In the genomic region with DNA sequence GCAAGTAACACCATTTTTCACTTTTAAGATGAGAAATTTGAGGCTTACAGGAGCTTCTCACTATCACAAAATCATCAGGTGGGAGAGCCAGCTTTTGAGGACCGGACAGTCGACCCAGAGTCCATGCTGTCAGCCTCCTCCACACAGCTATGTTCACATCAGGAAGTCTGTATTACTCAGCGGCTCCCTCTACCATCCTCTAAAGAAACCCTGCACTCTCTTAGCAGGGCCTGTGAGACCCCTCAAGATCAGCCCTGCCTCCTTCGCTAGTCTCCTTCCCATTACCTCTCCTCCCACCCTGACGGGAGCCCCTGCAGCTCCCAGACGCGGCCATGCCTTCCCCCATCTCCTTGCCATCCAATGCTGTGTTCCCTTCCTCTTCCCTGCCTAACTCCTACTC, we compare ENCODE assay signal across 6 cellular contexts. TPM values are rescaled to one million over a fixed set of nuclear protein-coding genes. Genes with fewer than 3 reads are reported as not detected.
A peak's percentile ranks its signal among the peaks of the same experiment; 100 is the strongest.
DNase-seq lines count a peak whose midpoint lies in the region; ATAC-seq, FAIRE-seq and TF ChIP-seq lines count a peak whose summit lies in the region.
"Not testable (repeated sequence)": the region's sequence is repeated elsewhere in the genome, so short reads cannot be mapped to it uniquely, and the experiment has no call there.

No MANE protein-coding gene starts in this region.

- not testable (repeated sequence) for H3K9me3 ChIP-seq in HCT116 (ENCODE audit: control insufficient read depth in 1 of 2, insufficient read depth in 1 of 2, low read depth in 1 of 2, low read length in 2 of 2); HepG2 (ENCODE audit: low read length)

- not testable (repeated sequence) for TF ChIP-seq RAD21 in HCT116 (IDR thresholded peaks at IDR 0.05; ENCODE audit: low read depth); HepG2 (CRISPR knock-in tag; IDR thresholded peaks at IDR 0.05)

- H3K27me3 ChIP-seq in HCT116 (ENCODE audit: insufficient read depth, low read length); HepG2 (ENCODE audit: control insufficient read depth in 1 of 2, insufficient read depth in 2 of 2, low read length in 2 of 2): not testable (repeated sequence)

- not testable (repeated sequence) for H3K4me2 ChIP-seq in HCT116 (ENCODE audit: low read length)
- peak overlapping the region; percentile 99 for H3K4me2 ChIP-seq in HepG2 (ENCODE audit: low read depth, low read length)

- ATAC-seq in HCT116, result peak; percentile 60
- ATAC-seq in SK-N-SH treated with all-trans-retinoic acid at 6 μM for 48 hours, result 0 out of 3 replicates have a peak, but pooled peaks have one; percentile 30
- ATAC-seq in HepG2, result peak; percentile 21

- H3K4me1 ChIP-seq in HCT116 (ENCODE audit: control insufficient read depth in 1 of 2, insufficient read depth in 2 of 2, low read length in 2 of 2), result not testable (repeated sequence)
- peaks cover 54% of the 10 kb centered on the region for H3K4me1 ChIP-seq in HepG2 (ENCODE audit: insufficient read depth, low read length)

- CTCF ChIA-PET in HCT116 (lab: Charles Lee), result interaction anchor here (2.1 kb wide), 1 partner anchor 307 kb away, joined by 5 read pairs; no protein-coding TSS in a partner anchor
- CTCF ChIA-PET in HepG2 (lab: Yijun Ruan, JAX; ENCODE audit: low intra/inter-chr PET ratio, low total read pairs), result not testable (repeated sequence)

- peaks cover 12% of the 10 kb centered on the region for H3K4me1 Mint-ChIP-seq in endothelial cell (ENCODE audit: unreplicated experiment)

- RAD21 ChIA-PET in HCT116 (lab: Charles Lee; ENCODE audit: low non-redundant PET in 1 of 2, low total read pairs in 2 of 2, uncharacterized antibody in 2 of 2, unreplicated experiment in 2 of 2), result not testable (repeated sequence)

- H3K4me3 Mint-ChIP-seq in endothelial cell (ENCODE audit: unreplicated experiment), result not testable (repeated sequence)

- H3K79me2 ChIP-seq in HCT116 (ENCODE audit: insufficient read depth, low read length); HepG2 (ENCODE audit: insufficient read depth, low read length): not testable (repeated sequence)

- DNase-seq in HCT116 (ENCODE audit: low read depth, low spot score); endothelial cell (ENCODE audit: low spot score); HepG2 (ENCODE audit: low spot score): not testable (repeated sequence)
- peak; percentile 47 for DNase-seq in NB4 (ENCODE audit: low read depth)
- peak; percentile 2 for DNase-seq in amniotic epithelial cell (ENCODE audit: low read depth)

- not testable (repeated sequence) for H3K36me3 ChIP-seq in HCT116 (ENCODE audit: control insufficient read depth in 1 of 2, insufficient read depth in 2 of 2, low read length in 2 of 2); HepG2 (replicated peaks in 1 of 2; ENCODE audit: control insufficient read depth in 1 of 2, insufficient read depth in 2 of 2, low read length in 2 of 2)

- not testable (repeated sequence) for H3K36me3 Mint-ChIP-seq in endothelial cell (ENCODE audit: low read depth, unreplicated experiment)

- H3K27me3 Mint-ChIP-seq in endothelial cell (ENCODE audit: unreplicated experiment), result not testable (repeated sequence)

- not testable (repeated sequence) for TF ChIP-seq POLR2A in HCT116 (IDR thresholded peaks at IDR 0.05; ENCODE audit: borderline replicate concordance, extremely low read depth, insufficient read depth, insufficient read length); NB4 (IDR thresholded peaks at IDR 0.05; ENCODE audit: extremely low read depth, insufficient read length); HepG2 (IDR thresholded peaks at IDR 0.05; ENCODE audit: insufficient read depth in 1 of 2, low read depth in 2 of 2, low read length in 2 of 2)

- TF ChIP-seq CTCF in HCT116 (IDR thresholded peaks at IDR 0.05 in 2 of 3, conservative IDR thresholded peaks at IDR 0.05 in 1 of 3; ENCODE audit: borderline replicate concordance in 1 of 3, insufficient read depth in 1 of 3, low read depth in 2 of 3, low read length in 2 of 3); NB4 (IDR thresholded peaks at IDR 0.05; ENCODE audit: low read depth, low read length); endothelial cell (IDR thresholded peaks at IDR 0.05; ENCODE audit: unreplicated experiment); HepG2 (CRISPR knock-in tag; IDR thresholded peaks at IDR 0.05): not testable (repeated sequence)

- not testable (repeated sequence) for H4K20me1 ChIP-seq in HCT116 (ENCODE audit: insufficient read depth); HepG2 (ENCODE audit: insufficient read depth, low read length)

- POLR2A ChIA-PET in HCT116 (lab: Charles Lee); HepG2 (lab: Yijun Ruan, JAX): not testable (repeated sequence)

- BruUV-seq in HCT116 (replicated peaks; lab: Mats Ljungman, UMichigan); HepG2 (replicated peaks; lab: Mats Ljungman, UMichigan): not testable (repeated sequence)

- 13% methylated on average over 7 of the region's 7 CpGs for WGBS in HepG2 (ENCODE audit: low lambda C conversion rate)

- peak overlapping the region; percentile 66 for H3K27ac Mint-ChIP-seq in endothelial cell (ENCODE audit: unreplicated experiment)

- not testable (repeated sequence) for FAIRE-seq in HepG2 (lab: Jason Lieb, UNC)

- not testable (repeated sequence) for H3K9ac ChIP-seq in HCT116 (ENCODE audit: low read length); HepG2 (ENCODE audit: insufficient read depth, low read depth, low read length)

- not testable (repeated sequence) for H2AFZ ChIP-seq in HCT116 (ENCODE audit: low read depth, low read length, poor library complexity, severe bottlenecking); HepG2 (ENCODE audit: low read length)

- in situ Hi-C loops in HepG2 (cut with HindIII; ENCODE audit: extremely low pct_ligation_motif_present, low pct_unique_long_range_greater_than_20kb), result not testable (repeated sequence)

- not testable (repeated sequence) for H3K9me3 Mint-ChIP-seq in endothelial cell (ENCODE audit: unreplicated experiment)

- not testable (repeated sequence) for H3K9me2 ChIP-seq in HCT116 (ENCODE audit: insufficient read depth)

- TF ChIP-seq EP300 in HepG2 (IDR thresholded peaks at IDR 0.05; ENCODE audit: low read depth in 2 of 2, low read length in 2 of 2); HepG2 (CRISPR knock-in tag; IDR thresholded peaks at IDR 0.05; ENCODE audit: borderline replicate concordance): not testable (repeated sequence)

- intact Hi-C loops in HCT116 (cut with micrococcal nuclease), result not testable (repeated sequence)
- intact Hi-C loops in HepG2 (cut with micrococcal nuclease; ENCODE audit: unreplicated experiment), result loop anchor here (10.0 kb wide), 1 partner anchor 228 kb away; no protein-coding TSS in a partner anchor

- H3K4me3 ChIP-seq in HCT116 (replicated peaks in 1 of 2; ENCODE audit: low read depth in 1 of 2, low read length in 2 of 2); NB4 (ENCODE audit: low read depth, low read length); HepG2 (replicated peaks in 1 of 3; ENCODE audit: insufficient read depth in 1 of 3, low read depth in 2 of 3, low read length in 3 of 3): not testable (repeated sequence)

- H3K27ac ChIP-seq in HCT116 (ENCODE audit: low read depth, low read length); HepG2 (ENCODE audit: extremely low read length, insufficient read depth, low read length): not testable (repeated sequence)

RNA-seq across cellular contexts. Expression of gene NEK3, which starts 43.1 kb away (rescaled TPM):
- total RNA-seq in HCT116 (2021; ENCODE audit: unreplicated experiment) (15.7 TPM), endothelial cell (ENCODE audit: unreplicated experiment) (82.4 TPM), HepG2 (2016; rRNA removed; fragmentation: Illumina TruSeq; extraction: Trizol) (36.7 and 44.9 TPM in 2 replicates)
- 8.8 and 13.0 TPM in 2 replicates for polyA plus RNA-seq in HCT116 (2012)
- total RNA-seq in HepG2 (2016; cell fraction: cytosol; rRNA removed; fragmentation: Illumina TruSeq; extraction: Trizol; ENCODE audit: low read depth), result 9.7 and 12.6 TPM in 2 replicates
- 36.6 and 45.1 TPM in 2 replicates for total RNA-seq in HepG2 (2016; cell fraction: insoluble cytoplasmic fraction; rRNA removed; fragmentation: Illumina TruSeq; extraction: Trizol)
- total RNA-seq in HepG2 (2016; cell fraction: membrane; rRNA removed; fragmentation: Illumina TruSeq; extraction: Trizol), result 19.2 and 21.1 TPM in 2 replicates
- 32.6 and 38.5 TPM in 2 replicates for total RNA-seq in HepG2 (2016; cell fraction: nucleus; rRNA removed; fragmentation: Illumina TruSeq; extraction: Trizol)
- 47.6 and 68.2 TPM in 2 replicates for polyA plus RNA-seq in HepG2 (2011; rRNA removed)
- polyA plus RNA-seq in HepG2 (2011; cell fraction: cytosol; rRNA removed), result 25.3 and 33.8 TPM in 2 replicates
- polyA plus RNA-seq in HepG2 (2011; cell fraction: nucleus; rRNA removed), result 67.5 and 93.8 TPM in 2 replicates
- polyA plus RNA-seq in HepG2 (2012), result 33.0 and 40.9 TPM in 2 replicates
- 6.4 and 9.5 TPM in 2 replicates for polyA plus RNA-seq in HepG2 (2016; cell fraction: cytosol; fragmentation: Illumina TruSeq; extraction: Trizol; ENCODE audit: low read depth)
- polyA plus RNA-seq in HepG2 (2016; cell fraction: insoluble cytoplasmic fraction; fragmentation: Illumina TruSeq; extraction: Trizol; ENCODE audit: low read depth), result 47.8 and 50.1 TPM in 2 replicates
- 12.9 and 17.9 TPM in 2 replicates for polyA plus RNA-seq in HepG2 (2016; cell fraction: membrane; fragmentation: Illumina TruSeq; extraction: Trizol; ENCODE audit: low read depth)
- 62.7 and 63.1 TPM in 2 replicates for polyA plus RNA-seq in HepG2 (2016; cell fraction: nucleus; fragmentation: Illumina TruSeq; extraction: Trizol; ENCODE audit: insufficient read depth, low read depth)
- 1.7 and 17.2 TPM in 2 replicates for polyA minus RNA-seq in HepG2 (2011; rRNA and poly(A)+ RNA removed; ENCODE audit: low replicate concordance)
- polyA minus RNA-seq in HepG2 (2011; cell fraction: cytosol; rRNA and poly(A)+ RNA removed), result 22.9 and 23.5 TPM in 2 replicates
- 56.4 and 60.9 TPM in 2 replicates for polyA minus RNA-seq in HepG2 (2011; cell fraction: nucleus; rRNA and poly(A)+ RNA removed)
